ENCODE assay signal across 20 cellular contexts in genomic region chr4:63700569-63700968, GRCh38.
DNase-seq lines count a peak whose midpoint lies in the region; ATAC-seq and TF ChIP-seq lines count a peak whose summit lies in the region.
"Had no signal": no experiment of that assay in that cellular context is flagged by ENCODE, and none has a peak within 500 bp of the region (broad histone marks: within the 10 kb centered on the region; RNA-seq: fewer than 3 reads in every experiment).

No MANE protein-coding gene starts in this region.

- no CpG with 5 or more reads among the region's 6 CpGs for WGBS in IMR-90 (ENCODE audit: extremely low coverage in 2 of 2, insufficient read length in 1 of 2), 2 experiments
- 91 to 96% methylated on average over 4 to 6 of the region's 6 CpGs for WGBS in endodermal cell (ENCODE audit: insufficient coverage in 1 of 2, insufficient read length in 1 of 2), 2 experiments
- WGBS in neuronal stem cell (ENCODE audit: extremely low coverage in 2 of 2, insufficient read length in 2 of 2, insufficient replicate concordance in 1 of 2), 2 donors = no CpG with 5 or more reads among the region's 6 CpGs

- no peaks in the 10 kb centered on the region for H3K79me2 ChIP-seq in GM23338 (replicated peaks; ENCODE audit: insufficient read depth)

- H3K9me1 ChIP-seq in IMR-90 (ENCODE audit: insufficient read depth, low read length) = no peaks in the 10 kb centered on the region

- ATAC-seq in GM23338 = peak; percentile 36; the same call in 2 of the 3 replicates
- ATAC-seq in IMR-90 (ENCODE audit: low read depth) = no peak
- ATAC-seq in HG02938 (IDR thresholded peaks at IDR 0.05; ENCODE audit: unreplicated experiment) = no peak
- no peak for ATAC-seq in GM18519 (IDR thresholded peaks at IDR 0.05; ENCODE audit: low FRiP score, unreplicated experiment)
- ATAC-seq: A549; CD8-positive, alpha-beta T cell; GM12878; HCT116 had no signal

- no peak overlapping the region for H3K56ac ChIP-seq in IMR-90 (ENCODE audit: extremely low read depth, insufficient read depth, low read length)

- H4K8ac ChIP-seq in IMR-90 (ENCODE audit: low read depth in 2 of 2, low read length in 2 of 2) (no peak overlapping the region), neuronal stem cell (ENCODE audit: low read depth, low read length) (no peak overlapping the region)

- H3K23ac ChIP-seq in IMR-90 (ENCODE audit: low read depth, low read length) (no peak overlapping the region), neuronal stem cell (ENCODE audit: low read depth, low read length, poor library complexity) (no peak overlapping the region)

- no peak overlapping the region for H2BK12ac ChIP-seq in neuronal stem cell (ENCODE audit: low read length)

- no peaks in the 10 kb centered on the region; the same call in 2 of the 3 replicates for H3K36me3 Mint-ChIP-seq in GM23338 (ENCODE audit: low read depth)
- H3K36me3 Mint-ChIP-seq in endodermal cell (ENCODE audit: low read depth) = no peaks in the 10 kb centered on the region
- H3K36me3 Mint-ChIP-seq: CD4-positive, CD25-positive, alpha-beta regulatory T cell; CD8-positive, alpha-beta T cell had no signal

- H4K5ac ChIP-seq in IMR-90 (ENCODE audit: low read depth, low read length) = no peak overlapping the region

- no peak overlapping the region for H3K4me3 Mint-ChIP-seq in GM23338
- no peak overlapping the region for H3K4me3 Mint-ChIP-seq in endodermal cell
- H3K4me3 Mint-ChIP-seq: CD4-positive, CD25-positive, alpha-beta regulatory T cell; CD8-positive, alpha-beta T cell had no signal

- H3K4ac ChIP-seq in IMR-90 (ENCODE audit: low read depth, low read length) (no peak overlapping the region), neuronal stem cell (ENCODE audit: low read length) (no peak overlapping the region)

- no peak overlapping the region for H3K27ac Mint-ChIP-seq in GM23338
- no peak overlapping the region for H3K27ac Mint-ChIP-seq in endodermal cell
- H3K27ac Mint-ChIP-seq: CD4-positive, CD25-positive, alpha-beta regulatory T cell; CD8-positive, alpha-beta T cell had no signal

- H3K4me1 ChIP-seq in GM23338 (ENCODE audit: insufficient read depth) = peaks cover 12% of the 10 kb centered on the region
- no peaks in the 10 kb centered on the region for H3K4me1 ChIP-seq in IMR-90 (ENCODE audit: control insufficient read depth, insufficient read depth, low read length)
- H3K4me1 ChIP-seq in endodermal cell (ENCODE audit: control insufficient read depth, insufficient read depth, low read length) = no peaks in the 10 kb centered on the region
- peaks cover 0 to 2% of the 10 kb centered on the region in 2 donors for H3K4me1 ChIP-seq in neuronal stem cell (ENCODE audit: control insufficient read depth in 2 of 2, insufficient read depth in 1 of 2, low read depth in 1 of 2, low read length in 2 of 2)
- H3K4me1 ChIP-seq: A549, Caco-2 had no signal

- TF ChIP-seq CTCF in GM23338 (conservative IDR thresholded peaks at IDR 0.05; ENCODE audit: low read depth in 2 of 2) (no peak), IMR-90 (conservative IDR thresholded peaks at IDR 0.05; ENCODE audit: low read depth, low read length) (no peak), endodermal cell (conservative IDR thresholded peaks at IDR 0.05) (no peak)

- dilution Hi-C loops in IMR-90 (cut with HindIII; ENCODE audit: low sequenced_read_pairs, unreplicated experiment) = no loop called here

- H3K9me3 ChIP-seq in IMR-90 (ENCODE audit: control insufficient read depth, insufficient read depth, low read length) = peaks cover 9% of the 10 kb centered on the region
- H3K9me3 ChIP-seq in endodermal cell (ENCODE audit: control insufficient read depth, low read length) = no peaks in the 10 kb centered on the region
- no peaks in the 10 kb centered on the region for H3K9me3 ChIP-seq in neuronal stem cell (replicated peaks in 1 of 2; ENCODE audit: control insufficient read depth in 2 of 2, insufficient read depth in 1 of 2, low read depth in 1 of 2, low read length in 2 of 2)
- H3K9me3 ChIP-seq: A549, Caco-2 had no signal

- CTCF ChIA-PET in IMR-90 (lab: Yijun Ruan, JAX) = no interaction called here

- no peak overlapping the region for H2BK5ac ChIP-seq in IMR-90 (ENCODE audit: low read depth, low read length, poor library complexity, severe bottlenecking)
- no peak overlapping the region for H2BK5ac ChIP-seq in neuronal stem cell (ENCODE audit: low read length)

- H3K27ac ChIP-seq in GM23338 (ENCODE audit: low read depth) (no peak overlapping the region), IMR-90 (ENCODE audit: insufficient read depth, low read length) (no peak overlapping the region), endodermal cell (ENCODE audit: low read depth, low read length) (no peak overlapping the region), neuronal stem cell (replicated peaks; ENCODE audit: low read length) (no peak overlapping the region)
- H3K27ac ChIP-seq: A549 had no signal

- DNase-seq in GM23338 (ENCODE audit: low spot score) (peak; percentile 14), IMR-90 (no peak), endodermal cell (peak; percentile 45), neuronal stem cell (ENCODE audit: low spot score) (no peak), NCI-H345 treated with DMSO at 0.1 percent for 48 hours (lab: John Stamatoyannopoulos, UW; ENCODE audit: unreplicated experiment) (no peak)
- DNase-seq: 8988T; ACHN; C1 segment of cervical spinal cord; Caco-2; CD4-positive, CD25-positive, alpha-beta regulatory T cell; CD8-positive, alpha-beta T cell; DMS153; DND-41; GOT3; H7 had no signal

- no TSS peak for BruUV-seq in IMR-90 (replicated peaks; lab: Mats Ljungman, UMichigan)

- in situ Hi-C loops in IMR-90 (cut with MboI; ENCODE audit: low sequenced_read_pairs) = no loop called here

- H3K18ac ChIP-seq in IMR-90 (ENCODE audit: low read depth, low read length) (no peak overlapping the region), neuronal stem cell (ENCODE audit: low read length) (peak overlapping the region; percentile 70)

- peaks cover 14% of the 10 kb centered on the region for H3K4me1 Mint-ChIP-seq in GM23338
- no peaks in the 10 kb centered on the region for H3K4me1 Mint-ChIP-seq in endodermal cell
- H3K4me1 Mint-ChIP-seq: CD4-positive, CD25-positive, alpha-beta regulatory T cell had no signal

- no peak for TF ChIP-seq RAD21 in IMR-90 (IDR thresholded peaks at IDR 0.05; ENCODE audit: low read length)

- intact Hi-C loops in IMR-90 (cut with micrococcal nuclease) = no loop called here

- H3K27me3 ChIP-seq in GM23338 (ENCODE audit: insufficient read depth) = no peaks in the 10 kb centered on the region
- H3K27me3 ChIP-seq in IMR-90 (ENCODE audit: control insufficient read depth, insufficient read depth, low read length) = no peaks in the 10 kb centered on the region
- H3K27me3 ChIP-seq in endodermal cell (ENCODE audit: control insufficient read depth, insufficient read depth, low read length, poor library complexity, severe bottlenecking) = no peaks in the 10 kb centered on the region
- no peaks in the 10 kb centered on the region for H3K27me3 ChIP-seq in neuronal stem cell (ENCODE audit: control insufficient read depth in 3 of 3, insufficient read depth in 3 of 3, low read depth in 1 of 3, low read length in 3 of 3)

- H2AK5ac ChIP-seq in IMR-90 (ENCODE audit: low read depth, low read length) = no peak overlapping the region
- H2AK5ac ChIP-seq in neuronal stem cell (ENCODE audit: low read depth, low read length) = no peak overlapping the region

- H2BK120ac ChIP-seq in IMR-90 (ENCODE audit: low read depth, low read length) (no peak overlapping the region), neuronal stem cell (ENCODE audit: low read depth, low read length) (no peak overlapping the region)

- H2BK20ac ChIP-seq in IMR-90 (ENCODE audit: low read depth, low read length) = no peak overlapping the region

- H3K9me3 Mint-ChIP-seq in GM23338 (no peaks in the 10 kb centered on the region), endodermal cell (no peaks in the 10 kb centered on the region)

- H3K9me2 ChIP-seq in GM23338 (ENCODE audit: insufficient read depth) = no peaks in the 10 kb centered on the region

- TF ChIP-seq POLR2A in IMR-90 (IDR thresholded peaks at IDR 0.05; ENCODE audit: low read depth, low read length) = no peak

- H3K4me3 ChIP-seq in GM23338 (no peak overlapping the region), IMR-90 (ENCODE audit: insufficient read depth, low read depth, low read length) (no peak overlapping the region), endodermal cell (ENCODE audit: low read length) (no peak overlapping the region), neuronal stem cell (ENCODE audit: low read length in 2 of 2) (no peak overlapping the region)
- H3K4me3 ChIP-seq: A549, GM12878 had no signal

- H2BK15ac ChIP-seq in IMR-90 (ENCODE audit: low read depth, low read length) (no peak overlapping the region), neuronal stem cell (ENCODE audit: low read length) (no peak overlapping the region)

- H3K9ac ChIP-seq in IMR-90 (ENCODE audit: low read depth, low read length) (no peak overlapping the region), endodermal cell (ENCODE audit: extremely low read depth, low read length, poor library complexity, severe bottlenecking) (no peak overlapping the region), neuronal stem cell (ENCODE audit: low read depth, low read length, poor library complexity) (no peak overlapping the region)

- H4K20me1 ChIP-seq in GM23338 (replicated peaks; ENCODE audit: insufficient read depth) (no peaks in the 10 kb centered on the region), IMR-90 (ENCODE audit: insufficient read depth, low read length) (no peaks in the 10 kb centered on the region)

- H3K4me2 ChIP-seq in GM23338 (no peak overlapping the region), IMR-90 (ENCODE audit: low read depth, low read length) (no peak overlapping the region), neuronal stem cell (ENCODE audit: insufficient read depth, low read length, poor library complexity, severe bottlenecking) (no peak overlapping the region)
- H3K4me2 ChIP-seq: A549 had no signal

- H3K79me1 ChIP-seq in IMR-90 (ENCODE audit: low read depth in 1 of 2, low read length in 2 of 2) (no peaks in the 10 kb centered on the region), neuronal stem cell (ENCODE audit: low read depth, low read length) (no peaks in the 10 kb centered on the region)

- no peaks in the 10 kb centered on the region for H3F3A ChIP-seq in GM23338 (replicated peaks; ENCODE audit: low read depth)

- POLR2A ChIA-PET in IMR-90 (lab: Charles Lee; ENCODE audit: unreplicated experiment) = no interaction called here

- H2AFZ ChIP-seq in GM23338 (no peak overlapping the region), IMR-90 (replicated peaks; ENCODE audit: low read length, poor library complexity) (peak overlapping the region; percentile 32), neuronal stem cell (ENCODE audit: low read length) (no peak overlapping the region)

- H4K91ac ChIP-seq in IMR-90 (ENCODE audit: insufficient read depth, low read depth, low read length) = no peak overlapping the region
- H4K91ac ChIP-seq in neuronal stem cell (ENCODE audit: low read depth, low read length, poor library complexity) = no peak overlapping the region

- H3K14ac ChIP-seq in IMR-90 (replicated peaks; ENCODE audit: low read depth, low read length) (no peak overlapping the region), neuronal stem cell (ENCODE audit: low read length) (no peak overlapping the region)

- H3K36me3 ChIP-seq in GM23338 (ENCODE audit: insufficient read depth) = no peaks in the 10 kb centered on the region
- no peaks in the 10 kb centered on the region for H3K36me3 ChIP-seq in IMR-90 (ENCODE audit: control insufficient read depth, insufficient read depth, low read length)
- no peaks in the 10 kb centered on the region for H3K36me3 ChIP-seq in endodermal cell (ENCODE audit: control insufficient read depth, insufficient read depth, low read length)
- H3K36me3 ChIP-seq in neuronal stem cell (replicated peaks in 1 of 2; ENCODE audit: control insufficient read depth in 2 of 2, insufficient read depth in 2 of 2, low read length in 2 of 2) = no peaks in the 10 kb centered on the region

- no peak overlapping the region for H2AK9ac ChIP-seq in IMR-90 (replicated peaks; ENCODE audit: low read depth, low read length, poor library complexity)

- H3K27me3 Mint-ChIP-seq in GM23338 (ENCODE audit: insufficient read depth, low read depth, poor library complexity) = peaks cover 3% of the 10 kb centered on the region
- H3K27me3 Mint-ChIP-seq in endodermal cell (ENCODE audit: insufficient read depth) = no peaks in the 10 kb centered on the region
- H3K27me3 Mint-ChIP-seq: CD4-positive, CD25-positive, alpha-beta regulatory T cell had no signal

Comparison
In these comparisons a context has a peak if more than half of its experiments do, and no peak if none do; other contexts are left out.
1. DNase-seq: peak in GM23338 (single experiment) and endodermal cell (single experiment); none in IMR-90 (single experiment), neuronal stem cell (single experiment) and NCI-H345 treated with DMSO at 0.1 percent for 48 hours (single experiment).